8 cellular contexts compared by ENCODE assay signal in genomic region chr4:114807759-114808404, GRCh38.
DNase-seq lines count a peak whose midpoint lies in the region; ATAC-seq and TF ChIP-seq lines count a peak whose summit lies in the region.

No MANE protein-coding gene starts in this region.

- ATAC-seq in activated CD8-positive, alpha-beta memory T cell treated with anti-CD3 and anti-CD28 coated beads, Interleukin-2, amount 10 ng/mL, durations not matched to agents 7 days and 5 days: peak; percentile 84

- CTCF ChIA-PET in activated CD8-positive, alpha-beta memory T cell treated with anti-CD3 and anti-CD28 coated beads, Interleukin-2, amount 10 ng/mL, durations not matched to agents 7 days and 5 days (lab: Charles Lee): interaction anchor here (0.6 to 1.5 kb wide), 12 partner anchors 10 to 420 kb away, joined by 3 to 5 read pairs (median 4); no protein-coding TSS in a partner anchor

- H3K4me1 Mint-ChIP-seq in activated CD8-positive, alpha-beta memory T cell treated with anti-CD3 and anti-CD28 coated beads, Interleukin-2, amount 10 ng/mL, durations not matched to agents 7 days and 5 days: no peaks in the 10 kb centered on the region

- H3K4me3 ChIP-seq in H7 (ENCODE audit: insufficient read depth, low read depth, low read length): no peak overlapping the region

- peak; percentile 4 for DNase-seq in 8988T
- DNase-seq in GM10266 (ENCODE audit: extremely low spot score): peak; percentile 42
- DNase-seq in H7: peak; percentile 30
- peak; percentile 6 for DNase-seq in KG1 (lab: John Stamatoyannopoulos, UW)
- peak; percentile 44 for DNase-seq in activated CD8-positive, alpha-beta memory T cell treated with anti-CD3 and anti-CD28 coated beads, Interleukin-2, amount 10 ng/mL, durations not matched to agents 7 days and 5 days
- DNase-seq in glomerular visceral epithelial cell (ENCODE audit: extremely low spot score): peak; percentile 13
- peak; percentile 30 for DNase-seq in stimulated activated CD4-positive, alpha-beta T cell treated with anti-CD3 and anti-CD28 coated beads, Interleukin-15, amount 100 ng/mL, for 24 hours
- DNase-seq in NCI-H2196 treated with DMSO at 0.1 percent for 48 hours (lab: John Stamatoyannopoulos, UW; ENCODE audit: unreplicated experiment): no peak

- H3K9me3 Mint-ChIP-seq in activated CD8-positive, alpha-beta memory T cell treated with anti-CD3 and anti-CD28 coated beads, Interleukin-2, amount 10 ng/mL, durations not matched to agents 7 days and 5 days (ENCODE audit: low read depth): no peaks in the 10 kb centered on the region

- no peaks in the 10 kb centered on the region for H3K36me3 Mint-ChIP-seq in activated CD8-positive, alpha-beta memory T cell treated with anti-CD3 and anti-CD28 coated beads, Interleukin-2, amount 10 ng/mL, durations not matched to agents 7 days and 5 days

- H3K36me3 ChIP-seq in H7 (replicated peaks; ENCODE audit: control insufficient read depth, insufficient read depth, low read length): no peaks in the 10 kb centered on the region

- H3K4me3 Mint-ChIP-seq in activated CD8-positive, alpha-beta memory T cell treated with anti-CD3 and anti-CD28 coated beads, Interleukin-2, amount 10 ng/mL, durations not matched to agents 7 days and 5 days: no peak overlapping the region

- H3K27ac Mint-ChIP-seq in activated CD8-positive, alpha-beta memory T cell treated with anti-CD3 and anti-CD28 coated beads, Interleukin-2, amount 10 ng/mL, durations not matched to agents 7 days and 5 days: no peak overlapping the region

- no peaks in the 10 kb centered on the region for H3K27me3 ChIP-seq in H7 (ENCODE audit: control insufficient read depth, insufficient read depth, low read length)

- peak; percentile 90 for TF ChIP-seq CTCF in GM10266 (IDR thresholded peaks at IDR 0.05; ENCODE audit: control insufficient read depth, insufficient read depth, low read depth, missing control alignments)

- H3K27me3 Mint-ChIP-seq in activated CD8-positive, alpha-beta memory T cell treated with anti-CD3 and anti-CD28 coated beads, Interleukin-2, amount 10 ng/mL, durations not matched to agents 7 days and 5 days: no peaks in the 10 kb centered on the region
